9 cellular contexts compared by ENCODE assay signal in genomic region chr4:143025111-143025704, GRCh38.
DNase-seq lines count a peak whose midpoint lies in the region; TF ChIP-seq lines count a peak whose summit lies in the region.
"Had no signal": no experiment of that assay in that cellular context is flagged by ENCODE, and none has a peak within 500 bp of the region (broad histone marks: within the 10 kb centered on the region; RNA-seq: fewer than 3 reads in every experiment).

No MANE protein-coding gene starts in this region.

- no peaks in the 10 kb centered on the region for H3K36me3 ChIP-seq in Karpas-422 (ENCODE audit: insufficient read depth, low read length)

- TF ChIP-seq CTCF in progenitor cell of endocrine pancreas (IDR thresholded peaks at IDR 0.05; ENCODE audit: unreplicated experiment) = peak; percentile 54

- no peaks in the 10 kb centered on the region for H3K27me3 Mint-ChIP-seq in progenitor cell of endocrine pancreas

- H2AFZ ChIP-seq in Karpas-422 (ENCODE audit: low read length) = no peak overlapping the region

- DNase-seq in NCI-H345 (lab: John Stamatoyannopoulos, UW) (peak; percentile 0), NCI-H345 treated with DMSO at 0.1 percent for 48 hours (lab: John Stamatoyannopoulos, UW; ENCODE audit: unreplicated experiment) (no peak), H4 (ENCODE audit: low spot score) (peak; percentile 54), Karpas-422 (peak; percentile 64), cerebellar cortex (ENCODE audit: low spot score) (peak; percentile 37), progenitor cell of endocrine pancreas (ENCODE audit: low spot score, unreplicated experiment) (no peak), NCI-H2171 (lab: John Stamatoyannopoulos, UW) (no peak)
- no peak for DNase-seq in effector CD4-positive, alpha-beta T cell

- H3K4me3 Mint-ChIP-seq in progenitor cell of endocrine pancreas (ENCODE audit: low read depth) = no peak overlapping the region

- H4K20me1 ChIP-seq in Karpas-422 (ENCODE audit: insufficient read depth, low read depth, low read length) = no peaks in the 10 kb centered on the region

- no peaks in the 10 kb centered on the region; the same call in 1 of the 2 replicates for H3K9me3 ChIP-seq in Karpas-422 (ENCODE audit: low read length)

- H3K27ac Mint-ChIP-seq in progenitor cell of endocrine pancreas = no peak overlapping the region
- H3K27ac Mint-ChIP-seq: activated naive CD4-positive, alpha-beta T cell treated with anti-CD3 and anti-CD28 coated beads, Interleukin-2, amount 50 U/mL, for 72 hours had no signal

- H3K4me2 ChIP-seq in Karpas-422 (ENCODE audit: low read depth, low read length, poor library complexity, severe bottlenecking) = no peak overlapping the region

- no peak overlapping the region for H3K4me3 ChIP-seq in Karpas-422 (ENCODE audit: low read length)

- no peak overlapping the region for H3K27ac ChIP-seq in Karpas-422 (ENCODE audit: low read length)

- H3K27me3 ChIP-seq in Karpas-422 (ENCODE audit: low read length) = no peaks in the 10 kb centered on the region

- no peak overlapping the region for H3K9ac ChIP-seq in Karpas-422 (ENCODE audit: low read length)

- no peaks in the 10 kb centered on the region for H3K9me2 ChIP-seq in Karpas-422 (replicated peaks; ENCODE audit: insufficient read depth, low read length)

- no peaks in the 10 kb centered on the region for H3K79me2 ChIP-seq in Karpas-422 (ENCODE audit: low read length)

- H3K9me3 Mint-ChIP-seq in progenitor cell of endocrine pancreas (ENCODE audit: low read depth) = peaks cover 15% of the 10 kb centered on the region

- H3K36me3 Mint-ChIP-seq in progenitor cell of endocrine pancreas (ENCODE audit: insufficient read depth) = no peaks in the 10 kb centered on the region
- H3K36me3 Mint-ChIP-seq: activated naive CD4-positive, alpha-beta T cell treated with anti-CD3 and anti-CD28 coated beads, Interleukin-2, amount 50 U/mL, for 72 hours had no signal

- no peaks in the 10 kb centered on the region for H3K4me1 Mint-ChIP-seq in progenitor cell of endocrine pancreas (ENCODE audit: low read depth)

- no peaks in the 10 kb centered on the region for H3K4me1 ChIP-seq in Karpas-422 (ENCODE audit: low read length)

Comparison
In these comparisons a context has a peak if more than half of its experiments do, and no peak if none do; other contexts are left out.
1. DNase-seq: peak in NCI-H345 (single experiment), H4 (single experiment), Karpas-422 (single experiment) and cerebellar cortex (single experiment); none in NCI-H345 treated with DMSO at 0.1 percent for 48 hours (single experiment), progenitor cell of endocrine pancreas (single experiment), effector CD4-positive, alpha-beta T cell (single experiment) and NCI-H2171 (single experiment).